Comparison of ENCODE assay signal across 22 cellular contexts in genomic region chr2:112474844-112475486, GRCh38. TPM values are rescaled to one million over a fixed set of nuclear protein-coding genes. Genes with fewer than 3 reads are reported as not detected.
DNase-seq lines count a peak whose midpoint lies in the region; TF ChIP-seq lines count a peak whose summit lies in the region.
"Had no signal": no experiment of that assay in that cellular context is flagged by ENCODE, and none has a peak within 500 bp of the region (broad histone marks: within the 10 kb centered on the region; RNA-seq: fewer than 3 reads in every experiment).

No MANE protein-coding gene starts in this region.

- DNase-seq in activated naive CD8-positive, alpha-beta T cell treated with anti-CD3 and anti-CD28 coated beads for 36 hours, result no peak
- DNase-seq in RPMI7951 (ENCODE audit: low read depth), result peak; percentile 38
- peak; percentile 26 for DNase-seq in fibroblast of peridontal ligament (ENCODE audit: extremely low read depth)
- DNase-seq in type B pancreatic cell (ENCODE audit: extremely low spot score, unreplicated experiment), result peak; percentile 40
- DNase-seq in DMS53 treated with DMSO at 0.1 percent for 48 hours (lab: John Stamatoyannopoulos, UW; ENCODE audit: unreplicated experiment), result no peak
- DNase-seq in foreskin melanocyte, result no peak
- no peak for DNase-seq in activated T-cell treated with anti-CD3 and anti-CD28 coated beads, Interleukin-2, amount 50 U/mL, for 24 hours
- DNase-seq: 8988T; activated CD4-positive, alpha-beta T cell treated with anti-CD3 and anti-CD28 coated beads, Interleukin-2, amount 50 U/mL, for 1 hour; activated gamma-delta T cell treated with Interleukin-2 at 50 U/mL for 16 hours; C1 segment of cervical spinal cord; cerebellar nuclear complex; effector CD4-positive, alpha-beta T cell; islet precursor cell; Kasumi-1; NCI-H1092 treated with DMSO at 0.1 percent for 48 hours; NCI-H526 treated with DMSO at 0.1 percent for 48 hours; SHP77; stimulated activated naive CD4-positive, alpha-beta T cell treated with Interleukin-2 at 50 U/mL for 16 hours; T-cell; transverse colon had no signal

- peak overlapping the region; percentile 11 for H3K27ac Mint-ChIP-seq in activated naive CD8-positive, alpha-beta T cell
- no peak overlapping the region for H3K27ac Mint-ChIP-seq in activated naive CD8-positive, alpha-beta T cell treated with anti-CD3 and anti-CD28 coated beads for 36 hours
- H3K27ac Mint-ChIP-seq in type B pancreatic cell, result no peak overlapping the region
- H3K27ac Mint-ChIP-seq in activated T-cell treated with anti-CD3 and anti-CD28 coated beads, Interleukin-2, amount 50 U/mL, for 24 hours, result no peak overlapping the region
- H3K27ac Mint-ChIP-seq: T-cell had no signal

- peaks cover 1% of the 10 kb centered on the region for H3K27me3 Mint-ChIP-seq in activated naive CD8-positive, alpha-beta T cell
- H3K27me3 Mint-ChIP-seq in activated naive CD8-positive, alpha-beta T cell treated with anti-CD3 and anti-CD28 coated beads for 36 hours, result no peaks in the 10 kb centered on the region
- H3K27me3 Mint-ChIP-seq in type B pancreatic cell, result no peaks in the 10 kb centered on the region
- H3K27me3 Mint-ChIP-seq in activated T-cell treated with anti-CD3 and anti-CD28 coated beads, Interleukin-2, amount 50 U/mL, for 24 hours, result no peaks in the 10 kb centered on the region
- H3K27me3 Mint-ChIP-seq: T-cell had no signal

- no peak overlapping the region for H3K4me3 Mint-ChIP-seq in activated naive CD8-positive, alpha-beta T cell
- H3K4me3 Mint-ChIP-seq in activated naive CD8-positive, alpha-beta T cell treated with anti-CD3 and anti-CD28 coated beads for 36 hours, result no peak overlapping the region
- no peak overlapping the region for H3K4me3 Mint-ChIP-seq in type B pancreatic cell
- no peak overlapping the region for H3K4me3 Mint-ChIP-seq in activated T-cell treated with anti-CD3 and anti-CD28 coated beads, Interleukin-2, amount 50 U/mL, for 24 hours
- H3K4me3 Mint-ChIP-seq: T-cell had no signal

- no peak for TF ChIP-seq CTCF in type B pancreatic cell (conservative IDR thresholded peaks at IDR 0.05)

- no peaks in the 10 kb centered on the region for H3K36me3 Mint-ChIP-seq in activated naive CD8-positive, alpha-beta T cell
- no peaks in the 10 kb centered on the region for H3K36me3 Mint-ChIP-seq in activated naive CD8-positive, alpha-beta T cell treated with anti-CD3 and anti-CD28 coated beads for 36 hours
- H3K36me3 Mint-ChIP-seq in type B pancreatic cell, result no peaks in the 10 kb centered on the region
- H3K36me3 Mint-ChIP-seq in activated T-cell treated with anti-CD3 and anti-CD28 coated beads, Interleukin-2, amount 50 U/mL, for 24 hours (ENCODE audit: low read depth), result no peaks in the 10 kb centered on the region
- H3K36me3 Mint-ChIP-seq: T-cell had no signal

- no peaks in the 10 kb centered on the region for H3K4me1 Mint-ChIP-seq in activated naive CD8-positive, alpha-beta T cell (ENCODE audit: low read depth)
- peaks cover 4% of the 10 kb centered on the region for H3K4me1 Mint-ChIP-seq in activated naive CD8-positive, alpha-beta T cell treated with anti-CD3 and anti-CD28 coated beads for 36 hours
- H3K4me1 Mint-ChIP-seq in type B pancreatic cell (ENCODE audit: unreplicated experiment), result no peaks in the 10 kb centered on the region
- H3K4me1 Mint-ChIP-seq in activated T-cell treated with anti-CD3 and anti-CD28 coated beads, Interleukin-2, amount 50 U/mL, for 24 hours (ENCODE audit: low read depth), result peaks cover 4% of the 10 kb centered on the region
- H3K4me1 Mint-ChIP-seq: T-cell had no signal

- H3K9me3 Mint-ChIP-seq in activated naive CD8-positive, alpha-beta T cell (ENCODE audit: low read depth), result no peaks in the 10 kb centered on the region
- H3K9me3 Mint-ChIP-seq in activated naive CD8-positive, alpha-beta T cell treated with anti-CD3 and anti-CD28 coated beads for 36 hours, result no peaks in the 10 kb centered on the region
- H3K9me3 Mint-ChIP-seq in type B pancreatic cell, result no peaks in the 10 kb centered on the region
- no peaks in the 10 kb centered on the region for H3K9me3 Mint-ChIP-seq in activated T-cell treated with anti-CD3 and anti-CD28 coated beads, Interleukin-2, amount 50 U/mL, for 24 hours
- H3K9me3 Mint-ChIP-seq: T-cell had no signal

RNA-seq across cellular contexts. Expression of gene TTL, which starts 7.0 kb away (rescaled TPM):
- 10 to 100 TPM; 32.8 to 33.9 TPM for total RNA-seq in activated naive CD8-positive, alpha-beta T cell treated with anti-CD3 and anti-CD28 coated beads for 36 hours
- 45.8 and 58.9 TPM in 2 replicates for total RNA-seq in RPMI7951 (2014; rRNA removed; shearing (Covaris generic))
- total RNA-seq in type B pancreatic cell (ENCODE audit: low replicate concordance), result 17.4 and 58.6 TPM in 2 replicates

RNA-seq across cellular contexts. Expression of gene RGPD8, which starts 41.5 kb away (rescaled TPM):
- 10 to 100 TPM; 14.3 to 14.9 TPM for total RNA-seq in activated naive CD8-positive, alpha-beta T cell treated with anti-CD3 and anti-CD28 coated beads for 36 hours
- total RNA-seq in RPMI7951 (2014; rRNA removed; shearing (Covaris generic)), result 3.4 and 3.7 TPM in 2 replicates
- 5.5 and 10.7 TPM in 2 replicates for total RNA-seq in type B pancreatic cell (ENCODE audit: low replicate concordance)

Comparison
In these comparisons a context has a peak if more than half of its experiments do, and no peak if none do; other contexts are left out.
1. DNase-seq: peak in RPMI7951 (single experiment), fibroblast of peridontal ligament (single experiment) and type B pancreatic cell (single experiment); none in activated naive CD8-positive, alpha-beta T cell treated with anti-CD3 and anti-CD28 coated beads for 36 hours (single experiment), DMS53 treated with DMSO at 0.1 percent for 48 hours (single experiment), foreskin melanocyte (single experiment) and activated T-cell treated with anti-CD3 and anti-CD28 coated beads, Interleukin-2, amount 50 U/mL, for 24 hours (single experiment).